In the genomic region with DNA sequence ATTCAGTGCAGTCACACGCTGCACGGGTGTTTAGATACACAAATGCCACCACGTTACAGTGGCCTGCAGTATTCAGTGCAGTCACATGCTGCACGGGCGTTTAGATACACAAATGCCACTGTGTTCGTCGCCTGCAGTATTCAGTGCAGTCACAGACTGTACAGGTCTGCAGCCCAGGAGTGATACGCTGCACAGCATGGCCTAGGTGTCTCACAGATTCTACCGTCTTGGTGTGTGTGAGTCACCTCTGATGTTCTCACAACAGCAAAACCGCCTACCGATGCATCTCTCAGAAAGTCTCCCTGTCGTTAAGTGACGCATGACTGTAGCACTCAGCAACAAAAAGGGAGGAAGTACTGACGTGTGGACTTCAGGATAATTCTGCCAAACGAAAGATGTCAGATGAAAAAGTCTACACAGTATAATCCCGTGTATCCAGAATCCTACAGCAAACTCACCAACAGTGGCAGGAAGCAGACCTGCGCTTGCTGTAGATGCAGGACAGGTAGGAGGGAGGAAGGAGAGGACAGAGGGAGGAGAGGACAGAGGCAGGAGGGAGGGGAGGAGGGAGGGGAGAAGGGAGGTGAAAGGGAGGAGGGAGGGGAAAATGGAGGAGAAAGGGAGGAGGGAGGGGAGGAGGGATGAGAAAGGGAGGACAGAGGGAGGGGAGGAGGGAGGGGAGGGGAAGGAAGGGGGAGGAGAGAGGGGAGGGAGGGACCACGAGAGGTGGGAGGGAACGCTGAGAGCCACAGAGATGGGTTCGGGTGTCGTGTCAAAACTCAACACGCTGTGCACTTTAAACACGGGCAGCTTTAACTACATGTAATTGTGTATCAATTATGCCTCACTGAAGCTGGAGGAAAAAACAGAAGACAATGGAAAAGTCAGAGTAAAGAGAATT, we compare ENCODE assay signal across 9 cellular contexts. TPM values are rescaled to one million over a fixed set of nuclear protein-coding genes. Genes with fewer than 3 reads are reported as not detected.
A peak's percentile ranks its signal among the peaks of the same experiment; 100 is the strongest.
DNase-seq lines count a peak whose midpoint lies in the region; ATAC-seq, FAIRE-seq and TF ChIP-seq lines count a peak whose summit lies in the region.
"Had no signal": no experiment of that assay in that cellular context is flagged by ENCODE, and none has a peak within 500 bp of the region (broad histone marks: within the 10 kb centered on the region; RNA-seq: fewer than 3 reads in every experiment).

No MANE protein-coding gene starts in this region.

- DNase-seq in BE2C (no peak), RWPE2 (ENCODE audit: low spot score) (no peak), HepG2 (ENCODE audit: low spot score) (no peak), GM13977 (ENCODE audit: low spot score) (no peak)

- no peak for FAIRE-seq in HepG2 (lab: Jason Lieb, UNC)

- TF ChIP-seq RAD21 in HepG2 (CRISPR knock-in tag; IDR thresholded peaks at IDR 0.05), result no peak

- TF ChIP-seq CTCF in BE2C (IDR thresholded peaks at IDR 0.05; ENCODE audit: low read depth, low read length) (no peak), RWPE2 (IDR thresholded peaks at IDR 0.05; ENCODE audit: poor library complexity, severe bottlenecking) (no peak), HepG2 (CRISPR knock-in tag; IDR thresholded peaks at IDR 0.05) (no peak), GM13977 (IDR thresholded peaks at IDR 0.05; ENCODE audit: extremely low read depth, insufficient read depth, missing control alignments) (no peak)

- peak overlapping the region; percentile 43 for H3K4me3 ChIP-seq in BE2C (ENCODE audit: low read depth, low read length)
- H3K4me3 ChIP-seq in RWPE2 (ENCODE audit: severe bottlenecking), result no peak overlapping the region
- H3K4me3 ChIP-seq in HepG2 (replicated peaks in 1 of 3; ENCODE audit: insufficient read depth in 1 of 3, low read depth in 2 of 3, low read length in 3 of 3), result no peak overlapping the region
- H3K4me3 ChIP-seq: BLaER1 had no signal

- peaks cover 4% of the 10 kb centered on the region for H3K4me1 Mint-ChIP-seq in activated T-helper 17 cell treated with anti-CD3 and anti-CD28 coated beads, Interleukin-2, amount 50 U/mL, for 72 hours

- no peaks in the 10 kb centered on the region for H3K36me3 Mint-ChIP-seq in activated T-helper 17 cell treated with anti-CD3 and anti-CD28 coated beads, Interleukin-2, amount 50 U/mL, for 72 hours (ENCODE audit: low read depth)

- no peaks in the 10 kb centered on the region for H3K36me3 ChIP-seq in BE2C
- no peaks in the 10 kb centered on the region for H3K36me3 ChIP-seq in RWPE2 (ENCODE audit: low read depth)
- H3K36me3 ChIP-seq in HepG2 (replicated peaks in 1 of 2; ENCODE audit: control insufficient read depth in 1 of 2, insufficient read depth in 2 of 2, low read length in 2 of 2), result no peaks in the 10 kb centered on the region
- H3K36me3 ChIP-seq: BLaER1 had no signal

- H3K9me3 ChIP-seq in BE2C, result no peaks in the 10 kb centered on the region
- H3K9me3 ChIP-seq in RWPE2 (ENCODE audit: severe bottlenecking), result peaks cover 4% of the 10 kb centered on the region
- H3K9me3 ChIP-seq in HepG2 (ENCODE audit: low read length), result peaks cover 7% of the 10 kb centered on the region; the same call in 1 of the 2 replicates

- no peak overlapping the region for H3K27ac ChIP-seq in RWPE2 (ENCODE audit: poor library complexity, severe bottlenecking)
- H3K27ac ChIP-seq in HepG2 (ENCODE audit: extremely low read length, insufficient read depth, low read length), result no peak overlapping the region
- H3K27ac ChIP-seq: BLaER1 had no signal

- CTCF ChIA-PET in HepG2 (lab: Yijun Ruan, JAX; ENCODE audit: low intra/inter-chr PET ratio, low total read pairs), result no interaction called here

- no peak overlapping the region for H3K9ac ChIP-seq in HepG2 (ENCODE audit: insufficient read depth, low read depth, low read length)
- H3K9ac ChIP-seq: BLaER1 had no signal

- no TSS peak for BruUV-seq in HepG2 (replicated peaks; lab: Mats Ljungman, UMichigan)

- H3K27me3 Mint-ChIP-seq in activated T-helper 17 cell treated with anti-CD3 and anti-CD28 coated beads, Interleukin-2, amount 50 U/mL, for 72 hours, result peaks cover 3% of the 10 kb centered on the region

- intact Hi-C loops in HepG2 (cut with micrococcal nuclease; ENCODE audit: unreplicated experiment), result no loop called here

- no peak overlapping the region for H2AFZ ChIP-seq in HepG2 (ENCODE audit: low read length)

- H3K4me1 ChIP-seq in BE2C, result peaks cover 4% of the 10 kb centered on the region
- H3K4me1 ChIP-seq in RWPE2 (ENCODE audit: insufficient read depth, poor library complexity, severe bottlenecking), result no peaks in the 10 kb centered on the region
- no peaks in the 10 kb centered on the region for H3K4me1 ChIP-seq in HepG2 (ENCODE audit: insufficient read depth, low read length)
- H3K4me1 ChIP-seq: BLaER1 had no signal

- TF ChIP-seq POLR2A in HepG2 (IDR thresholded peaks at IDR 0.05; ENCODE audit: insufficient read depth in 1 of 2, low read depth in 2 of 2, low read length in 2 of 2), result no peak

- H3K79me2 ChIP-seq in HepG2 (ENCODE audit: insufficient read depth, low read length), result no peaks in the 10 kb centered on the region

- H3K4me2 ChIP-seq in HepG2 (ENCODE audit: low read depth, low read length), result no peak overlapping the region
- H3K4me2 ChIP-seq: BLaER1 had no signal

- ATAC-seq in RWPE2 (ENCODE audit: low read depth), result peak; percentile 72; the same call in 2 of the 3 replicates
- ATAC-seq in activated T-helper 17 cell treated with anti-CD3 and anti-CD28 coated beads, Interleukin-2, amount 50 U/mL, for 72 hours (replicated peaks), result peak; percentile 100
- ATAC-seq in HepG2, result no peak
- ATAC-seq in GM19328 (IDR thresholded peaks at IDR 0.05; ENCODE audit: unreplicated experiment), result no peak
- no peak for ATAC-seq in GM19397 (IDR thresholded peaks at IDR 0.05; ENCODE audit: unreplicated experiment)
- ATAC-seq in HG03135 (IDR thresholded peaks at IDR 0.05; ENCODE audit: unreplicated experiment), result no peak

- peaks cover 11% of the 10 kb centered on the region for H3K27me3 ChIP-seq in BE2C
- peaks cover 11% of the 10 kb centered on the region for H3K27me3 ChIP-seq in RWPE2 (ENCODE audit: insufficient read depth, poor library complexity, severe bottlenecking)
- peaks cover 4 to 28% of the 10 kb centered on the region in 2 experiments for H3K27me3 ChIP-seq in HepG2 (ENCODE audit: control insufficient read depth in 1 of 2, insufficient read depth in 2 of 2, low read length in 2 of 2)
- H3K27me3 ChIP-seq: BLaER1 had no signal

- 30% methylated on average over 23 of the region's 23 CpGs for WGBS in HepG2 (ENCODE audit: low lambda C conversion rate)

- peak overlapping the region; percentile 46 for H3K27ac Mint-ChIP-seq in activated T-helper 17 cell treated with anti-CD3 and anti-CD28 coated beads, Interleukin-2, amount 50 U/mL, for 72 hours

- H3K9me3 Mint-ChIP-seq in activated T-helper 17 cell treated with anti-CD3 and anti-CD28 coated beads, Interleukin-2, amount 50 U/mL, for 72 hours, result peaks cover 13% of the 10 kb centered on the region

- H3K4me3 Mint-ChIP-seq in activated T-helper 17 cell treated with anti-CD3 and anti-CD28 coated beads, Interleukin-2, amount 50 U/mL, for 72 hours, result peak overlapping the region; percentile 50

- in situ Hi-C loops in HepG2 (cut with HindIII; ENCODE audit: extremely low pct_ligation_motif_present, low pct_unique_long_range_greater_than_20kb), result no loop called here
- in situ Hi-C loops in GM13977 (cut with MboI; ENCODE audit: low pct_unique_long_range_greater_than_20kb, low sequenced_read_pairs, unreplicated experiment), result no loop called here

- POLR2A ChIA-PET in HepG2 (lab: Yijun Ruan, JAX), result no interaction called here

- H4K20me1 ChIP-seq in HepG2 (ENCODE audit: insufficient read depth, low read length), result no peaks in the 10 kb centered on the region
- H4K20me1 ChIP-seq: BLaER1 had no signal

- TF ChIP-seq EP300 in HepG2 (IDR thresholded peaks at IDR 0.05; ENCODE audit: low read depth in 2 of 2, low read length in 2 of 2) (no peak), HepG2 (CRISPR knock-in tag; IDR thresholded peaks at IDR 0.05; ENCODE audit: borderline replicate concordance) (no peak)

TF ChIP-seq in HepG2, 621 proteins besides CTCF, POLR2A, EP300 and RAD21:
- TF ChIP-seq HNRNPK (IDR thresholded peaks at IDR 0.05; ENCODE audit: low read depth, low read length, poor library complexity, severe bottlenecking) (peak; percentile 62), E2F1 (CRISPR knock-in tag; IDR thresholded peaks at IDR 0.05) (no peak)

RNA-seq across cellular contexts. Expression of gene PCBP3, which starts 36.3 kb away (rescaled TPM):
- 13.6 TPM for polyA plus RNA-seq in BE2C (2012; ENCODE audit: insufficient read depth, insufficient read length, low read depth)
- total RNA-seq in activated T-helper 17 cell treated with anti-CD3 and anti-CD28 coated beads, Interleukin-2, amount 50 U/mL, for 72 hours, result 10 to 100 TPM; 11.6 to 16.5 TPM
- total RNA-seq in HepG2 (2016; rRNA removed; fragmentation: Illumina TruSeq; extraction: Trizol), result not detected in 2 replicates
- total RNA-seq in HepG2 (2016; cell fraction: cytosol; rRNA removed; fragmentation: Illumina TruSeq; extraction: Trizol; ENCODE audit: low read depth), result not detected in 2 replicates
- total RNA-seq in HepG2 (2016; cell fraction: insoluble cytoplasmic fraction; rRNA removed; fragmentation: Illumina TruSeq; extraction: Trizol), result not detected in 2 replicates
- not detected in 2 replicates for total RNA-seq in HepG2 (2016; cell fraction: membrane; rRNA removed; fragmentation: Illumina TruSeq; extraction: Trizol)
- not detected in 2 replicates for total RNA-seq in HepG2 (2016; cell fraction: nucleus; rRNA removed; fragmentation: Illumina TruSeq; extraction: Trizol)
- not detected in 2 replicates for polyA plus RNA-seq in HepG2 (2011; rRNA removed)
- polyA plus RNA-seq in HepG2 (2011; cell fraction: cytosol; rRNA removed), result not detected in 2 replicates
- polyA plus RNA-seq in HepG2 (2011; cell fraction: nucleus; rRNA removed), result not detected in 2 replicates
- polyA plus RNA-seq in HepG2 (2012), result not detected in 2 replicates
- not detected in 2 replicates for polyA plus RNA-seq in HepG2 (2016; cell fraction: cytosol; fragmentation: Illumina TruSeq; extraction: Trizol; ENCODE audit: low read depth)
- not detected in 2 replicates for polyA plus RNA-seq in HepG2 (2016; cell fraction: insoluble cytoplasmic fraction; fragmentation: Illumina TruSeq; extraction: Trizol; ENCODE audit: low read depth)
- polyA plus RNA-seq in HepG2 (2016; cell fraction: membrane; fragmentation: Illumina TruSeq; extraction: Trizol; ENCODE audit: low read depth), result not detected in 2 replicates
- polyA plus RNA-seq in HepG2 (2016; cell fraction: nucleus; fragmentation: Illumina TruSeq; extraction: Trizol; ENCODE audit: insufficient read depth, low read depth), result not detected in 2 replicates
- polyA minus RNA-seq in HepG2 (2011; rRNA and poly(A)+ RNA removed; ENCODE audit: low replicate concordance), result not detected in 2 replicates
- polyA minus RNA-seq in HepG2 (2011; cell fraction: cytosol; rRNA and poly(A)+ RNA removed), result not detected in 2 replicates
- polyA minus RNA-seq in HepG2 (2011; cell fraction: nucleus; rRNA and poly(A)+ RNA removed), result not detected in 2 replicates

Comparison
In these comparisons a context has a peak if more than half of its experiments do, and no peak if none do; other contexts are left out.
1. ATAC-seq: peak in RWPE2 (single experiment) and activated T-helper 17 cell treated with anti-CD3 and anti-CD28 coated beads, Interleukin-2, amount 50 U/mL, for 72 hours (single experiment); none in HepG2 (single experiment), GM19328 (single experiment), GM19397 (single experiment) and HG03135 (single experiment).
2. RNA of gene PCBP3, which starts 36.3 kb away (total RNA-seq): 11.6 to 16.5 TPM in activated T-helper 17 cell treated with anti-CD3 and anti-CD28 coated beads, Interleukin-2, amount 50 U/mL, for 72 hours; not detected in HepG2; every median in the first group is over 10 times any median in the second.